Comparison of ENCODE assay signal across 8 cellular contexts in genomic region chr17:43994272-43995149, GRCh38. TPM values are rescaled to one million over a fixed set of nuclear protein-coding genes. Genes with fewer than 3 reads are reported as not detected.
DNase-seq lines count a peak whose midpoint lies in the region; ATAC-seq and TF ChIP-seq lines count a peak whose summit lies in the region.

No MANE protein-coding gene starts in this region.

- H3K27me3 Mint-ChIP-seq in activated CD4-positive, alpha-beta T cell treated with anti-CD3 and anti-CD28 coated beads, Interleukin-2, amount 10 ng/mL, durations not matched to agents 24 days and 14 days = peaks cover 26% of the 10 kb centered on the region

- H3K36me3 ChIP-seq in left lung = no peaks in the 10 kb centered on the region

- intact Hi-C loops in activated CD4-positive, alpha-beta T cell treated with anti-CD3 and anti-CD28 coated beads, Interleukin-2, amount 10 ng/mL, durations not matched to agents 24 days and 14 days (cut with micrococcal nuclease) = loop anchor here (1.0 to 5.0 kb wide), 2 partner anchors 50 to 87 kb away; partner anchors contain the start of gene MPP2
- intact Hi-C loops in left lung (cut with DNase I) = loop anchor here in 1 of 2 donors (5.0 kb wide), 1 partner anchor 47 kb away; no protein-coding TSS in a partner anchor

- peak overlapping the region; percentile 44 for H3K4me3 Mint-ChIP-seq in activated CD4-positive, alpha-beta T cell treated with anti-CD3 and anti-CD28 coated beads, Interleukin-2, amount 10 ng/mL, durations not matched to agents 24 days and 14 days

- DNase-seq in NCI-H1105 treated with DMSO at 0.1 percent for 48 hours (lab: John Stamatoyannopoulos, UW) = peak; percentile 13
- DNase-seq in NCI-H1105 (lab: John Stamatoyannopoulos, UW) = no peak
- DNase-seq in NB4 (ENCODE audit: low read depth) = peak; percentile 57
- DNase-seq in activated CD4-positive, alpha-beta T cell treated with anti-CD3 and anti-CD28 coated beads, Interleukin-2, amount 10 ng/mL, durations not matched to agents 24 days and 14 days = peak; percentile 91
- DNase-seq in dedifferentiated amniotic fluid mesenchymal stem cell (ENCODE audit: extremely low spot score) = peak; percentile 53
- peak; percentile 49 to 89 for DNase-seq in left lung
- DNase-seq in stimulated activated CD4-positive, alpha-beta T cell treated with anti-CD3 and anti-CD28 coated beads, Interleukin-4, amount 100 ng/mL, for 24 hours = peak; percentile 70

- H3K9me3 Mint-ChIP-seq in activated CD4-positive, alpha-beta T cell treated with anti-CD3 and anti-CD28 coated beads, Interleukin-2, amount 10 ng/mL, durations not matched to agents 24 days and 14 days = no peaks in the 10 kb centered on the region

- TF ChIP-seq CTCF in NB4 (IDR thresholded peaks at IDR 0.05; ENCODE audit: low read depth, low read length) (peak; percentile 58), left lung (IDR thresholded peaks at IDR 0.05) (peak; percentile 70 to 76)

- H3K4me1 Mint-ChIP-seq in activated CD4-positive, alpha-beta T cell treated with anti-CD3 and anti-CD28 coated beads, Interleukin-2, amount 10 ng/mL, durations not matched to agents 24 days and 14 days = no peaks in the 10 kb centered on the region

- TF ChIP-seq POLR2A in NB4 (IDR thresholded peaks at IDR 0.05; ENCODE audit: extremely low read depth, insufficient read length) = no peak

- H3K4me1 ChIP-seq in left lung = no peaks in the 10 kb centered on the region

- H3K4me3 ChIP-seq in NB4 (ENCODE audit: low read depth, low read length) (no peak overlapping the region), left lung (peak overlapping the region; percentile 7 to 10)

- no peak overlapping the region for H3K27ac Mint-ChIP-seq in activated CD4-positive, alpha-beta T cell treated with anti-CD3 and anti-CD28 coated beads, Interleukin-2, amount 10 ng/mL, durations not matched to agents 24 days and 14 days

- H3K36me3 Mint-ChIP-seq in activated CD4-positive, alpha-beta T cell treated with anti-CD3 and anti-CD28 coated beads, Interleukin-2, amount 10 ng/mL, durations not matched to agents 24 days and 14 days (ENCODE audit: low read depth) = no peaks in the 10 kb centered on the region

- H3K27me3 ChIP-seq in left lung = peaks cover 0 to 16% of the 10 kb centered on the region in 2 donors

- H3K9me3 ChIP-seq in left lung = no peaks in the 10 kb centered on the region

- ATAC-seq in left lung (peak; percentile 84), HG03378 (IDR thresholded peaks at IDR 0.05; ENCODE audit: unreplicated experiment) (no peak)

- H3K27ac ChIP-seq in left lung = no peak overlapping the region

RNA-seq across cellular contexts. Expression of gene NAGS, which starts 9.9 kb away (rescaled TPM):
- 0.59 and 0.91 TPM in 2 replicates for total RNA-seq in activated CD4-positive, alpha-beta T cell treated with anti-CD3 and anti-CD28 coated beads, Interleukin-2, amount 10 ng/mL, durations not matched to agents 24 days and 14 days
- total RNA-seq in left lung = 1 to 10 TPM; 5.2 to 7.0 TPM

RNA-seq across cellular contexts. Expression of gene TMEM101, which starts 20.3 kb away (rescaled TPM):
- 27.5 and 32.8 TPM in 2 replicates for total RNA-seq in activated CD4-positive, alpha-beta T cell treated with anti-CD3 and anti-CD28 coated beads, Interleukin-2, amount 10 ng/mL, durations not matched to agents 24 days and 14 days
- 10 to 100 TPM; 29.7 to 35.0 TPM for total RNA-seq in left lung

RNA-seq across cellular contexts. Expression of gene PYY, which starts 40.8 kb away (rescaled TPM):
- 0.26 TPM in 1 of 2 replicates, not detected in the other for total RNA-seq in activated CD4-positive, alpha-beta T cell treated with anti-CD3 and anti-CD28 coated beads, Interleukin-2, amount 10 ng/mL, durations not matched to agents 24 days and 14 days
- not detected for total RNA-seq in left lung

RNA-seq across cellular contexts. Expression of gene PPY, which starts 52.2 kb away (rescaled TPM):
- not detected in 2 replicates for total RNA-seq in activated CD4-positive, alpha-beta T cell treated with anti-CD3 and anti-CD28 coated beads, Interleukin-2, amount 10 ng/mL, durations not matched to agents 24 days and 14 days
- total RNA-seq in left lung = not detected
